8 cellular contexts compared by ENCODE assay signal in genomic region chr16:71847096-71847495, GRCh38. TPM values are rescaled to one million over a fixed set of nuclear protein-coding genes. Genes with fewer than 3 reads are reported as not detected.
DNase-seq lines count a peak whose midpoint lies in the region; ATAC-seq, FAIRE-seq and TF ChIP-seq lines count a peak whose summit lies in the region.

No MANE protein-coding gene starts in this region.

- H3K36me3 Mint-ChIP-seq in CD8-positive, alpha-beta T cell = peaks cover 41% of the 10 kb centered on the region

- no peak overlapping the region for H2AFZ ChIP-seq in neuron (ENCODE audit: low read depth, low read length)

- CTCF ChIA-PET in CD8-positive, alpha-beta T cell (lab: Charles Lee) = interaction anchor here (6.5 kb wide), 1 partner anchor 35 kb away, joined by 51 read pairs; the partner anchor contains the start of gene ZNF821

- H3K27ac ChIP-seq in CD8-positive, alpha-beta T cell (ENCODE audit: low read depth, low read length) = no peak overlapping the region
- H3K27ac ChIP-seq in effector memory CD4-positive, alpha-beta T cell (ENCODE audit: insufficient read depth, low read length, poor library complexity, severe bottlenecking) = peak overlapping the region; percentile 90
- no peak overlapping the region for H3K27ac ChIP-seq in small intestine (ENCODE audit: low read depth in 1 of 2, low read length in 1 of 2)

- H3K4me3 ChIP-seq in CD8-positive, alpha-beta T cell (ENCODE audit: low read depth, low read length) = peak overlapping the region; percentile 87
- H3K4me3 ChIP-seq in NT2/D1 (ENCODE audit: insufficient read length, low read depth) (peak overlapping the region; percentile 99), neuron (ENCODE audit: low read length) (peak overlapping the region; percentile 80), small intestine (ENCODE audit: low read depth in 1 of 2, low read length in 2 of 2) (no peak overlapping the region)
- H3K4me3 ChIP-seq in effector memory CD4-positive, alpha-beta T cell (ENCODE audit: insufficient read depth, low read depth, low read length, poor library complexity, severe bottlenecking) = peak overlapping the region; percentile 96

- no peaks in the 10 kb centered on the region for H3K27me3 Mint-ChIP-seq in CD8-positive, alpha-beta T cell (ENCODE audit: low read depth)

- H3K9me3 Mint-ChIP-seq in CD8-positive, alpha-beta T cell = no peaks in the 10 kb centered on the region

- intact Hi-C loops in CD8-positive, alpha-beta T cell (cut with DNase I, micrococcal nuclease) = no loop called here

- TF ChIP-seq CTCF in CD8-positive, alpha-beta T cell (IDR thresholded peaks at IDR 0.05) = no peak

- no peak for DNase-seq in CD8-positive, alpha-beta T cell
- no peak for DNase-seq in NT2/D1 (ENCODE audit: low read depth, low spot score)
- DNase-seq in effector memory CD4-positive, alpha-beta T cell = no peak
- no peak for DNase-seq in dedifferentiated amniotic fluid mesenchymal stem cell (ENCODE audit: extremely low spot score)
- no peak for DNase-seq in NCI-H82 treated with DMSO at 0.1 percent for 48 hours (lab: John Stamatoyannopoulos, UW; ENCODE audit: unreplicated experiment)
- DNase-seq in small intestine = no peak
- no peak for DNase-seq in GM19239 (ENCODE audit: insufficient read length, low spot score)

- 52 to 60% (median 54%) methylated on average over 3 of the region's 3 CpGs for WGBS in small intestine, 3 donors

- H3K9me3 ChIP-seq in CD8-positive, alpha-beta T cell (ENCODE audit: low read length) = no peaks in the 10 kb centered on the region
- H3K9me3 ChIP-seq in NT2/D1 (ENCODE audit: insufficient read depth, low read length) = no peaks in the 10 kb centered on the region
- H3K9me3 ChIP-seq in effector memory CD4-positive, alpha-beta T cell (ENCODE audit: control insufficient read depth, low read length) = no peaks in the 10 kb centered on the region
- no peaks in the 10 kb centered on the region for H3K9me3 ChIP-seq in neuron (ENCODE audit: low read length)
- H3K9me3 ChIP-seq in small intestine (ENCODE audit: control insufficient read depth, low read depth) = no peaks in the 10 kb centered on the region

- POLR2A ChIA-PET in CD8-positive, alpha-beta T cell (lab: Charles Lee) = interaction anchor here (1.9 to 4.1 kb wide), 4 partner anchors 9 to 49 kb away, joined by 9 to 46 read pairs (median 13); partner anchors contain the start of genes AP1G1, IST1 and ZNF821

- H3K4me1 Mint-ChIP-seq in CD8-positive, alpha-beta T cell (ENCODE audit: low read depth) = peaks cover 43% of the 10 kb centered on the region

- peaks cover 17% of the 10 kb centered on the region for H3K4me1 ChIP-seq in CD8-positive, alpha-beta T cell (ENCODE audit: insufficient read depth, low read length)
- H3K4me1 ChIP-seq in NT2/D1 (ENCODE audit: insufficient read depth, insufficient read length) (peaks cover 2% of the 10 kb centered on the region), neuron (ENCODE audit: insufficient read depth, low read length) (peaks cover 17% of the 10 kb centered on the region), small intestine (ENCODE audit: control insufficient read depth in 2 of 2, insufficient read depth in 1 of 2, low read depth in 1 of 2, low read length in 1 of 2) (no peaks in the 10 kb centered on the region)
- H3K4me1 ChIP-seq in effector memory CD4-positive, alpha-beta T cell (ENCODE audit: control insufficient read depth, insufficient read depth, low read length, poor library complexity, severe bottlenecking) = peaks cover 7% of the 10 kb centered on the region

- H3K27ac Mint-ChIP-seq in CD8-positive, alpha-beta T cell = peak overlapping the region; percentile 94

- H3K9ac ChIP-seq in NT2/D1 (ENCODE audit: insufficient read length, low read depth) = peak overlapping the region; percentile 99

- H3K4me3 Mint-ChIP-seq in CD8-positive, alpha-beta T cell = peak overlapping the region; percentile 90

- FAIRE-seq in small intestine (lab: Jason Lieb, UNC) (no peak), GM19239 (lab: Jason Lieb, UNC) (no peak)

- no peak for ATAC-seq in CD8-positive, alpha-beta T cell

- no peaks in the 10 kb centered on the region for H3K27me3 ChIP-seq in CD8-positive, alpha-beta T cell (ENCODE audit: insufficient read depth, low read length)
- H3K27me3 ChIP-seq in NT2/D1 (ENCODE audit: insufficient read depth, insufficient read length) (no peaks in the 10 kb centered on the region), neuron (ENCODE audit: insufficient read depth, low read length) (no peaks in the 10 kb centered on the region), small intestine (ENCODE audit: control insufficient read depth in 2 of 2, insufficient read depth in 2 of 2, low read length in 2 of 2) (no peaks in the 10 kb centered on the region)
- H3K27me3 ChIP-seq in effector memory CD4-positive, alpha-beta T cell (replicated peaks; ENCODE audit: control insufficient read depth, insufficient read depth, low read length, poor library complexity, severe bottlenecking) = no peaks in the 10 kb centered on the region

- H3K36me3 ChIP-seq in CD8-positive, alpha-beta T cell (ENCODE audit: insufficient read depth, low read length) = peaks cover 20% of the 10 kb centered on the region
- peaks cover 45% of the 10 kb centered on the region for H3K36me3 ChIP-seq in NT2/D1 (ENCODE audit: insufficient read depth, insufficient read length, low read length)
- H3K36me3 ChIP-seq in effector memory CD4-positive, alpha-beta T cell (ENCODE audit: control insufficient read depth, insufficient read depth, low read length) = peaks cover 43% of the 10 kb centered on the region
- H3K36me3 ChIP-seq in neuron (ENCODE audit: insufficient read depth, low read length) = peaks cover 43% of the 10 kb centered on the region
- H3K36me3 ChIP-seq in small intestine (ENCODE audit: control insufficient read depth in 2 of 2, insufficient read depth in 2 of 2, low read length in 2 of 2) = peaks cover 4 to 12% of the 10 kb centered on the region in 2 donors

RNA-seq across cellular contexts. Expression of gene ATXN1L, which starts 1.3 kb away (rescaled TPM):
- total RNA-seq in CD8-positive, alpha-beta T cell = 10 to 100 TPM; 64.9 to 67.4 TPM
- polyA plus RNA-seq in small intestine = 10 to 100 TPM in 1 of 3 donors, 1 to 10 TPM in 2; 4.3 to 10.8 (median 4.5) TPM

RNA-seq across cellular contexts. Expression of gene ZNF821, which starts 36.9 kb away (rescaled TPM):
- total RNA-seq in CD8-positive, alpha-beta T cell = 10 to 100 TPM in 1 of 2 experiments, 1 to 10 TPM in 1; 8.4 to 10.1 TPM
- polyA plus RNA-seq in small intestine = 10 to 100 TPM in 2 of 3 donors, 1 to 10 TPM in 1; 7.2 to 15.7 (median 10.3) TPM

RNA-seq across cellular contexts. Expression of gene AP1G1, which starts 38.5 kb away (rescaled TPM):
- 100 to 1,000 TPM; 179 to 202 TPM for total RNA-seq in CD8-positive, alpha-beta T cell
- 10 to 100 TPM; 17.6 to 23.0 (median 21.4) TPM for polyA plus RNA-seq in small intestine

RNA-seq across cellular contexts. Expression of gene IST1, which starts 48.2 kb away (rescaled TPM):
- 100 to 1,000 TPM; 460 to 476 TPM for total RNA-seq in CD8-positive, alpha-beta T cell
- 100 to 1,000 TPM; 112 to 158 (median 152) TPM for polyA plus RNA-seq in small intestine

Comparison
In these comparisons a context has a peak if more than half of its experiments do, and no peak if none do; other contexts are left out.
1. H3K4me3 ChIP-seq: peak in CD8-positive, alpha-beta T cell (single experiment), NT2/D1 (single experiment), effector memory CD4-positive, alpha-beta T cell (single experiment) and neuron (single experiment); none in small intestine (0 of 2).